ENCODE assay signal across 32 cellular contexts in the genomic region with DNA sequence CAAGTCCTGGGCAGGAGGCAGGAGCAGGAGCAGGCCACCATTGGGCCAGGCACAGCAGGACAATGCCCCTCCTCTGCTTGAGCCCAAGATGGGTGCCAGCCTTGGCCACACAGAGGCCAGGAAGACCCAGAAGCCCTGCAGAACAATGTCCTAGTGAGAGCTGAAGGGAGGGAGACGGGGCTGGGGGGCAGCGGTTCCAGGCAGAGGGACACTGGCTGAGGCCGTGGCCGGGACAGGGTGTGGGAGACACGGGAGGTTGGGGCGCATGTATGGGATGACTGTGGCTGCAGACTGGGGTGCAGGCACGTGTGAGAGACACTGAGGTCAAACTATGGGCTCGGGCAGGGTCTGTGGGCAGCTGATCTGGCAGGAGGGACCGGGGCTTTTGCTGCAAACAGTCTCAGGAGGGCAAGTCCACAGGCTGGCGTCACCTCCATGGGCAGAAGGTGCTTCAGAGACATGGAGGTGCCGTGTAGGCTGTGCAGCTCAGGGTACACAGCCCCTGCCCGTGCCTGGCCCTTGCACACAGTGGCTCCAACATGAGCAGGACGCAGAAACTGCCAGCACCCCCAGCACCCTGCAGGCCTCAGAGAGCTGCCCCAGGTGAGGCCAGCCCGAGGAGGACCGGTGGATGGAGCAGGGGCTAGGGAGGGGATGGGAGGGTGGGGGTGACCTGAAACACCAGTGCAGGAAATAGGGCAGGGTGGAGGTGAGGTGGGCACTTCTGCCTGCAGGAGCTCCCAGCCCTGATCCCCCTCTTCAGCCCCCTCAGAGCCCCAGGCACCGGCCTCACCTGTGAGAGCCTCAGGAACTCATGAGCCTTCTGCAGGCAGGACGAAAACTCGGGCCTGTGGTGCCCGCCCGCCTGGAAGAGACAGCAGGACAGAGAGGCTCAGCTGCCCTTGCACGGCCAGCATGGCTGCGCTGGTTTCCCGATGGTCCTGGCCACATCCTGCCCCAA. TPM values are rescaled to one million over a fixed set of nuclear protein-coding genes. Genes with fewer than 3 reads are reported as not detected.
DNase-seq lines count a peak whose midpoint lies in the region; ATAC-seq and TF ChIP-seq lines count a peak whose summit lies in the region.
"Had no signal": no experiment of that assay in that cellular context is flagged by ENCODE, and none has a peak within 500 bp of the region (broad histone marks: within the 10 kb centered on the region; RNA-seq: fewer than 3 reads in every experiment).

No MANE protein-coding gene starts in this region.

- peaks cover 9 to 100% (median 35%) of the 10 kb centered on the region in 11 experiments; a peak in 19 of 22 replicates for H3K36me3 ChIP-seq in BLaER1 treated with 17β-estradiol and CSF1 and Interleukin-3, amounts not matched to agents 10 nM and 100 nM
- peaks cover 17% of the 10 kb centered on the region; the same call in 1 of the 2 replicates for H3K36me3 ChIP-seq in GM23338 (ENCODE audit: insufficient read depth)

- peak overlapping the region in 2 of 11 experiments; percentile 18 to 41; a peak in 1 of 22 replicates for H3K9ac ChIP-seq in BLaER1 treated with 17β-estradiol and CSF1 and Interleukin-3, amounts not matched to agents 10 nM and 100 nM
- H3K9ac ChIP-seq: parathyroid adenoma had no signal

- no peak for TF ChIP-seq CTCF in GM23338 (conservative IDR thresholded peaks at IDR 0.05; ENCODE audit: low read depth in 2 of 2)
- no peak for TF ChIP-seq CTCF in omental fat pad (IDR thresholded peaks at IDR 0.05)

- no peak overlapping the region for H3K4me3 ChIP-seq in BLaER1 treated with 17β-estradiol and CSF1 and Interleukin-3, amounts not matched to agents 10 nM and 100 nM
- no peak overlapping the region for H3K4me3 ChIP-seq in GM23338
- H3K4me3 ChIP-seq: right lobe of liver had no signal

- DNase-seq in GM23338 (ENCODE audit: low spot score) = no peak
- DNase-seq in islet precursor cell = peak; percentile 47
- peak; percentile 12 for DNase-seq in omental fat pad (ENCODE audit: low spot score)
- DNase-seq in NCI-H1417 (lab: John Stamatoyannopoulos, UW) = no peak
- DNase-seq in caudate nucleus (lab: John Stamatoyannopoulos, UW) = no peak
- DNase-seq: activated CD4-positive, alpha-beta T cell treated with anti-CD3 and anti-CD28 coated beads, Interleukin-2, amount 10 ng/mL, durations not matched to agents 7 days and 5 days; activated gamma-delta T cell treated with Interleukin-2 at 50 U/mL for 16 hours; activated naive CD8-positive, alpha-beta T cell treated with anti-CD3 and anti-CD28 coated beads, Interleukin-2, amount 50 U/mL, for 24 hours; activated T-cell treated with anti-CD3 and anti-CD28 coated beads, Interleukin-2, amount 50 U/mL, for 24 hours; Caco-2; central memory CD4-positive, alpha-beta T cell; endodermal cell; head of caudate nucleus; kidney glomerular epithelial cell; MM.1S; NCI-H1436; NCI-H2081 treated with DMSO at 0.1 percent for 48 hours; NCI-H748 treated with DMSO at 0.1 percent for 48 hours; stimulated activated CD4-positive, alpha-beta T cell treated with anti-CD3 and anti-CD28 coated beads, Interleukin-4, amount 100 ng/mL, for 24 hours; T-helper 9 cell; WERI-Rb-1 had no signal

- peaks cover 8% of the 10 kb centered on the region for H3K27me3 Mint-ChIP-seq in GM23338 (ENCODE audit: insufficient read depth, low read depth, poor library complexity)
- H3K27me3 Mint-ChIP-seq: activated CD4-positive, alpha-beta T cell treated with anti-CD3 and anti-CD28 coated beads, Interleukin-2, amount 10 ng/mL, durations not matched to agents 7 days and 5 days; activated naive CD8-positive, alpha-beta T cell treated with anti-CD3 and anti-CD28 coated beads, Interleukin-2, amount 50 U/mL, for 24 hours; activated T-cell treated with anti-CD3 and anti-CD28 coated beads, Interleukin-2, amount 50 U/mL, for 24 hours; type B pancreatic cell had no signal

- H3K4me1 ChIP-seq in BLaER1 treated with 17β-estradiol and CSF1 and Interleukin-3, amounts not matched to agents 10 nM and 100 nM = peaks cover 0 to 55% (median 35%) of the 10 kb centered on the region in 10 experiments; a peak in 16 of 20 replicates
- no peaks in the 10 kb centered on the region for H3K4me1 ChIP-seq in GM23338 (ENCODE audit: insufficient read depth)
- H3K4me1 ChIP-seq: Caco-2, parathyroid adenoma, right lobe of liver had no signal

- H3K79me2 ChIP-seq in GM23338 (replicated peaks; ENCODE audit: insufficient read depth) = peaks cover 5% of the 10 kb centered on the region; the same call in 1 of the 2 replicates
- H3K79me2 ChIP-seq: parathyroid adenoma had no signal

- H3K9me3 ChIP-seq in BLaER1 treated with 17β-estradiol and CSF1 and Interleukin-3, amounts not matched to agents 10 nM and 100 nM (replicated peaks in 1 of 11) = no peaks in the 10 kb centered on the region
- H3K9me3 ChIP-seq: Caco-2, right lobe of liver had no signal

- no peaks in the 10 kb centered on the region; the same call in 2 of the 3 replicates for H3K4me1 Mint-ChIP-seq in GM23338
- H3K4me1 Mint-ChIP-seq: activated CD4-positive, alpha-beta T cell treated with anti-CD3 and anti-CD28 coated beads, Interleukin-2, amount 10 ng/mL, durations not matched to agents 7 days and 5 days; activated naive CD8-positive, alpha-beta T cell treated with anti-CD3 and anti-CD28 coated beads, Interleukin-2, amount 50 U/mL, for 24 hours; endodermal cell had no signal

- peak overlapping the region in 9 of 11 experiments; percentile 41 to 91 (median 66); a peak in 18 of 22 replicates for H3K4me2 ChIP-seq in BLaER1 treated with 17β-estradiol and CSF1 and Interleukin-3, amounts not matched to agents 10 nM and 100 nM
- H3K4me2 ChIP-seq in GM23338 = no peak overlapping the region

- H3K4me3 Mint-ChIP-seq in GM23338 = no peak overlapping the region
- H3K4me3 Mint-ChIP-seq: activated CD4-positive, alpha-beta T cell treated with anti-CD3 and anti-CD28 coated beads, Interleukin-2, amount 10 ng/mL, durations not matched to agents 7 days and 5 days; activated naive CD8-positive, alpha-beta T cell treated with anti-CD3 and anti-CD28 coated beads, Interleukin-2, amount 50 U/mL, for 24 hours; activated T-cell treated with anti-CD3 and anti-CD28 coated beads, Interleukin-2, amount 50 U/mL, for 24 hours; endodermal cell; type B pancreatic cell had no signal

- ATAC-seq in GM23338 (no peak), omental fat pad (ENCODE audit: low FRiP score) (no peak), HG02884 (IDR thresholded peaks at IDR 0.05; ENCODE audit: unreplicated experiment) (no peak)
- ATAC-seq: activated naive CD8-positive, alpha-beta T cell treated with anti-CD3 and anti-CD28 coated beads, Interleukin-2, amount 50 U/mL, for 24 hours; HCT116; HepG2; Panc1; right lobe of liver had no signal

- no peaks in the 10 kb centered on the region for H3K9me2 ChIP-seq in GM23338 (ENCODE audit: insufficient read depth)

- peak overlapping the region in 1 of 11 experiments; percentile 3; a peak in 1 of 22 replicates for H3K27ac ChIP-seq in BLaER1 treated with 17β-estradiol and CSF1 and Interleukin-3, amounts not matched to agents 10 nM and 100 nM
- no peak overlapping the region for H3K27ac ChIP-seq in GM23338 (ENCODE audit: low read depth)
- H3K27ac ChIP-seq in caudate nucleus (ENCODE audit: low read depth, low read length) = no peak overlapping the region
- H3K27ac ChIP-seq: C4-2B, parathyroid adenoma, right lobe of liver, WERI-Rb-1 had no signal

- H3K27ac Mint-ChIP-seq in GM23338 = 0 out of 2 replicates have a peak overlapping the region, but pooled peaks have one; percentile 62
- H3K27ac Mint-ChIP-seq: activated CD4-positive, alpha-beta T cell treated with anti-CD3 and anti-CD28 coated beads, Interleukin-2, amount 10 ng/mL, durations not matched to agents 7 days and 5 days; activated naive CD8-positive, alpha-beta T cell treated with anti-CD3 and anti-CD28 coated beads, Interleukin-2, amount 50 U/mL, for 24 hours; activated T-cell treated with anti-CD3 and anti-CD28 coated beads, Interleukin-2, amount 50 U/mL, for 24 hours; endodermal cell; type B pancreatic cell had no signal

- H3K9me3 Mint-ChIP-seq in GM23338 = no peaks in the 10 kb centered on the region
- H3K9me3 Mint-ChIP-seq: activated CD4-positive, alpha-beta T cell treated with anti-CD3 and anti-CD28 coated beads, Interleukin-2, amount 10 ng/mL, durations not matched to agents 7 days and 5 days; activated naive CD8-positive, alpha-beta T cell treated with anti-CD3 and anti-CD28 coated beads, Interleukin-2, amount 50 U/mL, for 24 hours; activated T-cell treated with anti-CD3 and anti-CD28 coated beads, Interleukin-2, amount 50 U/mL, for 24 hours; endodermal cell; type B pancreatic cell had no signal

- no peaks in the 10 kb centered on the region for H3K27me3 ChIP-seq in BLaER1 treated with 17β-estradiol and CSF1 and Interleukin-3, amounts not matched to agents 10 nM and 100 nM
- H3K27me3 ChIP-seq in GM23338 (ENCODE audit: insufficient read depth) = no peaks in the 10 kb centered on the region
- H3K27me3 ChIP-seq: right lobe of liver had no signal

- no peaks in the 10 kb centered on the region for H3F3A ChIP-seq in GM23338 (replicated peaks; ENCODE audit: low read depth)

- H3K36me3 Mint-ChIP-seq in GM23338 (ENCODE audit: low read depth) = peaks cover 42% of the 10 kb centered on the region
- H3K36me3 Mint-ChIP-seq: type B pancreatic cell had no signal

- H2AFZ ChIP-seq in GM23338 = no peak overlapping the region
- H2AFZ ChIP-seq: parathyroid adenoma had no signal

- H4K20me1 ChIP-seq in BLaER1 treated with 17β-estradiol and CSF1 and Interleukin-3, amounts not matched to agents 10 nM and 100 nM = peaks cover 5 to 80% (median 36%) of the 10 kb centered on the region in 11 experiments; a peak in 17 of 22 replicates
- no peaks in the 10 kb centered on the region; the same call in 1 of the 2 replicates for H4K20me1 ChIP-seq in GM23338 (replicated peaks; ENCODE audit: insufficient read depth)

TF ChIP-seq in GM23338, 12 proteins besides CTCF, POLR2A, EP300 and RAD21 (continues in another document):
- TF ChIP-seq, protein P1, sequence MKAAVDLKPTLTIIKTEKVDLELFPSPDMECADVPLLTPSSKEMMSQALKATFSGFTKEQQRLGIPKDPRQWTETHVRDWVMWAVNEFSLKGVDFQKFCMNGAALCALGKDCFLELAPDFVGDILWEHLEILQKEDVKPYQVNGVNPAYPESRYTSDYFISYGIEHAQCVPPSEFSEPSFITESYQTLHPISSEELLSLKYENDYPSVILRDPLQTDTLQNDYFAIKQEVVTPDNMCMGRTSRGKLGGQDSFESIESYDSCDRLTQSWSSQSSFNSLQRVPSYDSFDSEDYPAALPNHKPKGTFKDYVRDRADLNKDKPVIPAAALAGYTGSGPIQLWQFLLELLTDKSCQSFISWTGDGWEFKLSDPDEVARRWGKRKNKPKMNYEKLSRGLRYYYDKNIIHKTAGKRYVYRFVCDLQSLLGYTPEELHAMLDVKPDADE (IDR thresholded peaks at IDR 0.05) = no peak

RNA-seq across cellular contexts. Expression of gene LSS, which starts 19.5 kb away (rescaled TPM):
- 216 and 237 TPM in 2 replicates for total RNA-seq in GM23338 (2014; rRNA removed; shearing (Covaris generic))
- 49.3 and 55.0 TPM in 2 replicates for polyA plus RNA-seq in GM23338 (2016; fragmentation: Nextera tagmentation; extraction: Ambion mirVana)
- total RNA-seq in omental fat pad = 100 to 1,000 TPM in 2 of 4 donors, 10 to 100 TPM in 2; 94.8 to 122 (median 108) TPM

RNA-seq across cellular contexts. Expression of gene SPATC1L, which starts 24.8 kb away (rescaled TPM):
- 30.7 and 37.6 TPM in 2 replicates for total RNA-seq in GM23338 (2014; rRNA removed; shearing (Covaris generic))
- polyA plus RNA-seq in GM23338 (2016; fragmentation: Nextera tagmentation; extraction: Ambion mirVana) = 69.6 and 70.2 TPM in 2 replicates
- 1 to 10 TPM in 3 of 4 donors, under 1 TPM in 1; 0.96 to 8.0 (median 2.8) TPM for total RNA-seq in omental fat pad

RNA-seq across cellular contexts. Expression of gene FTCD, which starts 53.7 kb away (rescaled TPM):
- 0.90 and 3.3 TPM in 2 replicates for total RNA-seq in GM23338 (2014; rRNA removed; shearing (Covaris generic))
- polyA plus RNA-seq in GM23338 (2016; fragmentation: Nextera tagmentation; extraction: Ambion mirVana) = 2.3 and 2.6 TPM in 2 replicates
- total RNA-seq in omental fat pad = not detected
- total RNA-seq: activated CD4-positive, alpha-beta T cell treated with anti-CD3 and anti-CD28 coated beads, Interleukin-2, amount 10 ng/mL, durations not matched to agents 7 days and 5 days; lung microvascular endothelial cell had no signal
- polyA plus RNA-seq: AG04450 had no signal

Comparison
In these comparisons a context has a peak if more than half of its experiments do, and no peak if none do; other contexts are left out.
1. DNase-seq: peak in islet precursor cell (single experiment) and omental fat pad (single experiment); none in GM23338 (single experiment), NCI-H1417 (0 of 3) and caudate nucleus (0 of 61).